10 cellular contexts compared by ENCODE assay signal in genomic region chr4:183100298-183100599, GRCh38. TPM values are rescaled to one million over a fixed set of nuclear protein-coding genes. Genes with fewer than 3 reads are reported as not detected.
DNase-seq lines count a peak whose midpoint lies in the region; ATAC-seq and TF ChIP-seq lines count a peak whose summit lies in the region.
"Had no signal": no experiment of that assay in that cellular context is flagged by ENCODE, and none has a peak within 500 bp of the region (broad histone marks: within the 10 kb centered on the region; RNA-seq: fewer than 3 reads in every experiment).

No MANE protein-coding gene starts in this region.

- no peaks in the 10 kb centered on the region for H3K27me3 Mint-ChIP-seq in endodermal cell (ENCODE audit: insufficient read depth)
- peaks cover 15 to 47% of the 10 kb centered on the region in 2 donors for H3K27me3 Mint-ChIP-seq in natural killer cell treated with Interleukin-12 subunit alpha and Interleukin-12 subunit beta and Interleukin-15 and Interleukin-18, amount 100 ng/mL, for 72 hours

- TF ChIP-seq POLR2A in NB4 (IDR thresholded peaks at IDR 0.05; ENCODE audit: extremely low read depth, insufficient read length), result no peak

- H3K27ac Mint-ChIP-seq in endodermal cell, result peak overlapping the region; percentile 66
- H3K27ac Mint-ChIP-seq in natural killer cell treated with Interleukin-12 subunit alpha and Interleukin-12 subunit beta and Interleukin-15 and Interleukin-18, amount 100 ng/mL, for 72 hours, result no peak overlapping the region

- no peak for ATAC-seq in natural killer cell treated with Interleukin-12 subunit alpha and Interleukin-12 subunit beta and Interleukin-15 and Interleukin-18, amount 100 ng/mL, for 72 hours
- ATAC-seq in HG03196 (IDR thresholded peaks at IDR 0.05; ENCODE audit: unreplicated experiment), result no peak
- no peak for ATAC-seq in HG03571 (IDR thresholded peaks at IDR 0.05; ENCODE audit: unreplicated experiment)

- DNase-seq in NB4 (ENCODE audit: low read depth) (no peak), endodermal cell (no peak), NCI-H2171 treated with DMSO at 0.1 percent for 48 hours (lab: John Stamatoyannopoulos, UW) (no peak)
- no peak for DNase-seq in natural killer cell treated with Interleukin-12 subunit alpha and Interleukin-12 subunit beta and Interleukin-15 and Interleukin-18, amount 100 ng/mL, for 72 hours (ENCODE audit: low spot score)
- DNase-seq in stimulated activated CD4-positive, alpha-beta T cell treated with anti-CD3 and anti-CD28 coated beads, Interleukin-2, amount 100 ng/mL, for 24 hours, result no peak
- DNase-seq: DND-41, NCI-H1694 had no signal

- H3K9me3 Mint-ChIP-seq in endodermal cell, result no peaks in the 10 kb centered on the region
- no peaks in the 10 kb centered on the region for H3K9me3 Mint-ChIP-seq in natural killer cell treated with Interleukin-12 subunit alpha and Interleukin-12 subunit beta and Interleukin-15 and Interleukin-18, amount 100 ng/mL, for 72 hours

- peak overlapping the region; percentile 87 for H3K4me3 Mint-ChIP-seq in endodermal cell
- peak overlapping the region; percentile 52 for H3K4me3 Mint-ChIP-seq in natural killer cell treated with Interleukin-12 subunit alpha and Interleukin-12 subunit beta and Interleukin-15 and Interleukin-18, amount 100 ng/mL, for 72 hours

- no peak overlapping the region for H2AFZ ChIP-seq in ACC112 (ENCODE audit: low read length, unreplicated experiment)

- peaks cover 59% of the 10 kb centered on the region for H3K79me2 ChIP-seq in ACC112 (ENCODE audit: control insufficient read depth, insufficient read depth, low read length, unreplicated experiment)

- H3K27ac ChIP-seq in ACC112 (ENCODE audit: low read depth, low read length) (no peak overlapping the region), endodermal cell (ENCODE audit: low read depth, low read length) (no peak overlapping the region)

- H3K27me3 ChIP-seq in ACC112 (ENCODE audit: insufficient read depth, low read length) (no peaks in the 10 kb centered on the region), endodermal cell (ENCODE audit: control insufficient read depth, insufficient read depth, low read length, poor library complexity, severe bottlenecking) (no peaks in the 10 kb centered on the region)

- no peaks in the 10 kb centered on the region for H3K36me3 Mint-ChIP-seq in endodermal cell (ENCODE audit: low read depth)
- H3K36me3 Mint-ChIP-seq in natural killer cell treated with Interleukin-12 subunit alpha and Interleukin-12 subunit beta and Interleukin-15 and Interleukin-18, amount 100 ng/mL, for 72 hours, result no peaks in the 10 kb centered on the region

- 0% methylated on average over 3 of the region's 3 CpGs; no CpG with 5 or more reads in 1 of the 2 experiments for WGBS in endodermal cell (ENCODE audit: insufficient coverage in 1 of 2, insufficient read length in 1 of 2), 2 experiments

- H3K36me3 ChIP-seq in ACC112 (ENCODE audit: insufficient read depth, low read length) (no peaks in the 10 kb centered on the region), endodermal cell (ENCODE audit: control insufficient read depth, insufficient read depth, low read length) (no peaks in the 10 kb centered on the region)

- H3K4me3 ChIP-seq in ACC112 (ENCODE audit: low read depth, low read length) (peak overlapping the region; percentile 93), NB4 (ENCODE audit: low read depth, low read length) (peak overlapping the region; percentile 68), endodermal cell (ENCODE audit: low read length) (peak overlapping the region; percentile 97)

- H3K4me1 ChIP-seq in ACC112 (ENCODE audit: control insufficient read depth, insufficient read depth, low read length, unreplicated experiment), result peaks cover 13% of the 10 kb centered on the region
- peaks cover 10% of the 10 kb centered on the region for H3K4me1 ChIP-seq in endodermal cell (ENCODE audit: control insufficient read depth, insufficient read depth, low read length)

- peak overlapping the region; percentile 97 for H3K9ac ChIP-seq in endodermal cell (ENCODE audit: extremely low read depth, low read length, poor library complexity, severe bottlenecking)

- no peaks in the 10 kb centered on the region for H3K9me3 ChIP-seq in endodermal cell (ENCODE audit: control insufficient read depth, low read length)

- peaks cover 48% of the 10 kb centered on the region for H3K4me1 Mint-ChIP-seq in endodermal cell
- H3K4me1 Mint-ChIP-seq in natural killer cell treated with Interleukin-12 subunit alpha and Interleukin-12 subunit beta and Interleukin-15 and Interleukin-18, amount 100 ng/mL, for 72 hours (ENCODE audit: low read depth in 2 of 2), result peaks cover 10 to 12% of the 10 kb centered on the region in 2 donors

- TF ChIP-seq CTCF in NB4 (IDR thresholded peaks at IDR 0.05; ENCODE audit: low read depth, low read length), result no peak
- TF ChIP-seq CTCF in endodermal cell (conservative IDR thresholded peaks at IDR 0.05), result no peak

RNA-seq across cellular contexts. Expression of gene WWC2, which starts 1.2 kb away (rescaled TPM):
- total RNA-seq in endodermal cell, result 100 to 1,000 TPM in 1 of 2 donors, 10 to 100 TPM in 1; 98.2 to 108 TPM
- 32.3 TPM for polyA plus RNA-seq in endodermal cell (2013, experiment 1 of 2)
- 32.7 TPM for polyA plus RNA-seq in endodermal cell (2013, experiment 2 of 2)
- 10 to 100 TPM in 1 of 2 donors, 1 to 10 TPM in 1; 5.1 to 10.0 TPM for total RNA-seq in natural killer cell treated with Interleukin-12 subunit alpha and Interleukin-12 subunit beta and Interleukin-15 and Interleukin-18, amount 100 ng/mL, for 72 hours

Comparison
In these comparisons a context has a peak if more than half of its experiments do, and no peak if none do; other contexts are left out.
1. RNA of gene WWC2, which starts 1.2 kb away (total RNA-seq): 98.2 to 108 TPM in endodermal cell; 5.1 to 10.0 TPM in natural killer cell treated with Interleukin-12 subunit alpha and Interleukin-12 subunit beta and Interleukin-15 and Interleukin-18, amount 100 ng/mL, for 72 hours; every median in the first group is over 4 times any median in the second.
2. Peak in every context shown above with its lines, with median percentiles within 50 percentile points of each other: H3K4me3 ChIP-seq.